10 cellular contexts compared by ENCODE assay signal in the genomic region with DNA sequence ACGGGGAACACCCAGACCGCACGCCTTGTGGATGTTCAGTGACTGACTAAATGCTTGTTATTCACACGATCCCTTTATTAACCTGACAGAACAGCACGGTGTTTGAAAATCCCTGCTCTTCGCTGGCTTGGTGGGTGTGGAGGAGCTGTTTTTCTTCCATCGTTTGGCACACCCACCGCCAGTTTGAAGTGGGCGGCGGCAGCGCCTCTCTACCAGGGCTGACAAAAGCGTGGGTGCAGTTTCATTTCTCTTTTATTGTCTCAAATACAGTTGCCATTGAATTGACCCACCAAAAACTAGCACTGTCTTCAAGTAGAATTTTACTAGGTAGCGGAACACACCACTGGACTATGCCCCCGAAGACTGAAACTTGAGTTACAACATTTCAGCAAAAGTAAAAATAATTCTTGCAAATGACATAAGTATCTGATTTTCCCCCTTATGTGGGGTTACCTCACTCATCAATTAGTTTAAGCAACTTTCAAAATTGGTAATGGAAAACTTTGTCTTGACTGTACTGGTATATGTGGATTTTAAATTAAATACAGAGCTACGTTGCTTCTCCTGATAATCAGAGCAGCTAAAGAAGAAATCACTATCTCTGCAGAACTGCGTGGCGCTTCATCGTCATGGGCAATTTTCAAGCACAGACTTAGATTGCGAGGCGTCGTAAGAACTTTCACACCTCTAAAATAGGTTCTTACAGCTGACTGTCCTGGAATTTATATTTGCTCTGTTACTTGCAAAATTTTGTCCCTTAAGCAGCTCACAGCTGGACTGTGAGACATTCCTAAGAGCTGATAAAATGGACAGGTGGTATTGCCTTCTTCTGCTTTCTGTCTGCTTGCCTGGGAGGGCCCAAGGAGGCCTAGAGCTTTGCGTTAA.
DNase-seq lines count a peak whose midpoint lies in the region; TF ChIP-seq lines count a peak whose summit lies in the region.
"Had no signal": no experiment of that assay in that cellular context is flagged by ENCODE, and none has a peak within 500 bp of the region (broad histone marks: within the 10 kb centered on the region; RNA-seq: fewer than 3 reads in every experiment).

No MANE protein-coding gene starts in this region.

- peak overlapping the region; percentile 39 for H3K4me3 ChIP-seq in effector memory CD4-positive, alpha-beta T cell (ENCODE audit: insufficient read depth, low read depth, low read length, poor library complexity, severe bottlenecking)
- H3K4me3 ChIP-seq: SJSA1 had no signal

- in situ Hi-C loops in GM13976 (cut with MboI; ENCODE audit: low sequenced_read_pairs, unreplicated experiment), result no loop called here

- peaks cover 32% of the 10 kb centered on the region for H3K4me1 ChIP-seq in effector memory CD4-positive, alpha-beta T cell (ENCODE audit: control insufficient read depth, insufficient read depth, low read length, poor library complexity, severe bottlenecking)
- H3K4me1 ChIP-seq: SJSA1 had no signal

- H3K36me3 ChIP-seq in effector memory CD4-positive, alpha-beta T cell (ENCODE audit: control insufficient read depth, insufficient read depth, low read length), result no peaks in the 10 kb centered on the region
- H3K36me3 ChIP-seq: SJSA1 had no signal

- H3K36me3 Mint-ChIP-seq in stimulated activated naive CD8-positive, alpha-beta T cell treated with anti-CD3 and anti-CD28 coated beads, Interleukin-15, Interleukin-2, amounts not matched to agents 100 ng/mL and 50 ng/mL, for 24 hours (ENCODE audit: low read depth), result no peaks in the 10 kb centered on the region

- peaks cover 86% of the 10 kb centered on the region for H3K4me1 Mint-ChIP-seq in stimulated activated naive CD8-positive, alpha-beta T cell treated with anti-CD3 and anti-CD28 coated beads, Interleukin-15, Interleukin-2, amounts not matched to agents 100 ng/mL and 50 ng/mL, for 24 hours (ENCODE audit: low read depth)

- peaks cover 3% of the 10 kb centered on the region for H3K9me3 Mint-ChIP-seq in stimulated activated naive CD8-positive, alpha-beta T cell treated with anti-CD3 and anti-CD28 coated beads, Interleukin-15, Interleukin-2, amounts not matched to agents 100 ng/mL and 50 ng/mL, for 24 hours

- peak; percentile 72 for DNase-seq in activated CD8-positive, alpha-beta memory T cell treated with anti-CD3 and anti-CD28 coated beads for 24 hours
- no peak for DNase-seq in activated CD8-positive, alpha-beta memory T cell treated with anti-CD3 and anti-CD28 coated beads, Interleukin-2, amount 50 U/mL, for 48 hours
- peak; percentile 54 to 55 for DNase-seq in activated CD4-positive, alpha-beta T cell treated with anti-CD3 and anti-CD28 coated beads for 4 hours
- no peak for DNase-seq in effector memory CD4-positive, alpha-beta T cell
- DNase-seq in GM13976 (ENCODE audit: low spot score) (no peak), iPS-NIHi11 (ENCODE audit: low spot score) (no peak), DMS53 treated with DMSO at 0.1 percent for 48 hours (lab: John Stamatoyannopoulos, UW; ENCODE audit: unreplicated experiment) (no peak)
- DNase-seq: ACHN had no signal

- H3K27me3 Mint-ChIP-seq in stimulated activated naive CD8-positive, alpha-beta T cell treated with anti-CD3 and anti-CD28 coated beads, Interleukin-15, Interleukin-2, amounts not matched to agents 100 ng/mL and 50 ng/mL, for 24 hours, result no peaks in the 10 kb centered on the region

- H3K9me3 ChIP-seq in effector memory CD4-positive, alpha-beta T cell (ENCODE audit: control insufficient read depth, low read length), result no peaks in the 10 kb centered on the region
- H3K9me3 ChIP-seq: SJSA1 had no signal

- H3K27ac Mint-ChIP-seq in stimulated activated naive CD8-positive, alpha-beta T cell treated with anti-CD3 and anti-CD28 coated beads, Interleukin-15, Interleukin-2, amounts not matched to agents 100 ng/mL and 50 ng/mL, for 24 hours, result peak overlapping the region; percentile 86

- TF ChIP-seq CTCF in GM13976 (IDR thresholded peaks at IDR 0.05; ENCODE audit: borderline replicate concordance, control extremely low read depth, extremely low read depth, insufficient read depth, missing control alignments), result no peak

- H3K4me3 Mint-ChIP-seq in stimulated activated naive CD8-positive, alpha-beta T cell treated with anti-CD3 and anti-CD28 coated beads, Interleukin-15, Interleukin-2, amounts not matched to agents 100 ng/mL and 50 ng/mL, for 24 hours, result peak overlapping the region; percentile 70

- peak overlapping the region; percentile 61 for H3K27ac ChIP-seq in effector memory CD4-positive, alpha-beta T cell (ENCODE audit: insufficient read depth, low read length, poor library complexity, severe bottlenecking)
- H3K27ac ChIP-seq: SJSA1 had no signal

- no peaks in the 10 kb centered on the region for H3K27me3 ChIP-seq in effector memory CD4-positive, alpha-beta T cell (replicated peaks; ENCODE audit: control insufficient read depth, insufficient read depth, low read length, poor library complexity, severe bottlenecking)
- H3K27me3 ChIP-seq: SJSA1 had no signal

Comparison
In these comparisons a context has a peak if more than half of its experiments do, and no peak if none do; other contexts are left out.
1. DNase-seq: peak in activated CD8-positive, alpha-beta memory T cell treated with anti-CD3 and anti-CD28 coated beads for 24 hours (single experiment) and activated CD4-positive, alpha-beta T cell treated with anti-CD3 and anti-CD28 coated beads for 4 hours (2 of 2); none in activated CD8-positive, alpha-beta memory T cell treated with anti-CD3 and anti-CD28 coated beads, Interleukin-2, amount 50 U/mL, for 48 hours (single experiment), effector memory CD4-positive, alpha-beta T cell (0 of 3), GM13976 (single experiment), iPS-NIHi11 (single experiment) and DMS53 treated with DMSO at 0.1 percent for 48 hours (single experiment).